Comparison of ENCODE assay signal across 15 cellular contexts in genomic region chr6:149860834-149861602, GRCh38. TPM values are rescaled to one million over a fixed set of nuclear protein-coding genes. Genes with fewer than 3 reads are reported as not detected.
DNase-seq lines count a peak whose midpoint lies in the region; ATAC-seq, FAIRE-seq and TF ChIP-seq lines count a peak whose summit lies in the region.
"Had no signal": no experiment of that assay in that cellular context is flagged by ENCODE, and none has a peak within 500 bp of the region (broad histone marks: within the 10 kb centered on the region; RNA-seq: fewer than 3 reads in every experiment).

No MANE protein-coding gene starts in this region.

- H3K4me1 ChIP-seq in BLaER1 treated with 17β-estradiol and CSF1 and Interleukin-3, amounts not matched to agents 10 nM and 100 nM, result peaks cover 18 to 37% (median 29%) of the 10 kb centered on the region in 10 experiments
- H3K4me1 ChIP-seq in HepG2 (ENCODE audit: insufficient read depth, low read length) (peaks cover 55% of the 10 kb centered on the region), tibial nerve (peaks cover 0 to 35% (median 7%) of the 10 kb centered on the region in 4 donors)

- TF ChIP-seq POLR2A in HepG2 (IDR thresholded peaks at IDR 0.05; ENCODE audit: insufficient read depth in 1 of 2, low read depth in 2 of 2, low read length in 2 of 2), result peak in 1 of 2 experiments; percentile 82; a peak in 2 of 4 replicates
- TF ChIP-seq POLR2A in tibial nerve (IDR thresholded peaks at IDR 0.05), result no peak

- no peaks in the 10 kb centered on the region for H3K27me3 ChIP-seq in BLaER1 treated with 17β-estradiol and CSF1 and Interleukin-3, amounts not matched to agents 10 nM and 100 nM
- no peaks in the 10 kb centered on the region for H3K27me3 ChIP-seq in HepG2 (ENCODE audit: control insufficient read depth in 1 of 2, insufficient read depth in 2 of 2, low read length in 2 of 2)
- H3K27me3 ChIP-seq in tibial nerve, result no peaks in the 10 kb centered on the region
- H3K27me3 ChIP-seq: pancreas, testis had no signal

- ATAC-seq in HepG2, result peak; percentile 78
- no peak for ATAC-seq in omental fat pad (ENCODE audit: low FRiP score)
- ATAC-seq in HG03442 (IDR thresholded peaks at IDR 0.05; ENCODE audit: unreplicated experiment), result no peak
- ATAC-seq: activated CD4-positive, CD25-positive, alpha-beta regulatory T cell treated with anti-CD3 and anti-CD28 coated beads, Interleukin-2, amount 50 U/mL, for 24 hours; effector memory CD8-positive, alpha-beta T cell; pancreas had no signal

- peak overlapping the region in 9 of 11 experiments; percentile 92 to 99 (median 97); a peak in 18 of 22 replicates for H3K4me2 ChIP-seq in BLaER1 treated with 17β-estradiol and CSF1 and Interleukin-3, amounts not matched to agents 10 nM and 100 nM
- H3K4me2 ChIP-seq in HepG2 (ENCODE audit: low read depth, low read length), result peak overlapping the region; percentile 88

- no peaks in the 10 kb centered on the region for H3K9me3 ChIP-seq in BLaER1 treated with 17β-estradiol and CSF1 and Interleukin-3, amounts not matched to agents 10 nM and 100 nM (replicated peaks in 1 of 11)
- H3K9me3 ChIP-seq in HepG2 (ENCODE audit: low read length) (no peaks in the 10 kb centered on the region), tibial nerve (no peaks in the 10 kb centered on the region)
- H3K9me3 ChIP-seq: pancreas, testis had no signal

- POLR2A ChIA-PET in HepG2 (lab: Yijun Ruan, JAX), result interaction anchor here (1.3 to 7.4 kb wide), 2 partner anchors 14 to 30 kb away, joined by 5 to 56 read pairs; no protein-coding TSS in a partner anchor

- TF ChIP-seq RAD21 in Ishikawa (IDR thresholded peaks at IDR 0.05; ENCODE audit: low read depth), result 0 out of 2 replicates have a peak, but pooled peaks have one; percentile 26
- TF ChIP-seq RAD21 in HepG2 (CRISPR knock-in tag; IDR thresholded peaks at IDR 0.05), result peak; percentile 39; the same call in 1 of the 2 replicates

- in situ Hi-C loops in HepG2 (cut with HindIII; ENCODE audit: extremely low pct_ligation_motif_present, low pct_unique_long_range_greater_than_20kb), result no loop called here

- H3K79me2 ChIP-seq in HepG2 (ENCODE audit: insufficient read depth, low read length), result peaks cover 32% of the 10 kb centered on the region

- no peak overlapping the region for H3K4me3 ChIP-seq in BLaER1 treated with 17β-estradiol and CSF1 and Interleukin-3, amounts not matched to agents 10 nM and 100 nM
- peak overlapping the region; percentile 47 to 93 (median 66) for H3K4me3 ChIP-seq in HepG2 (replicated peaks in 1 of 3; ENCODE audit: insufficient read depth in 1 of 3, low read depth in 2 of 3, low read length in 3 of 3)
- no peak overlapping the region for H3K4me3 ChIP-seq in tibial nerve
- H3K4me3 ChIP-seq: pancreas, testis had no signal

- CTCF ChIA-PET in HepG2 (lab: Yijun Ruan, JAX; ENCODE audit: low intra/inter-chr PET ratio, low total read pairs), result no interaction called here

- TF ChIP-seq CTCF in HepG2 (CRISPR knock-in tag; IDR thresholded peaks at IDR 0.05), result peak; percentile 80
- TF ChIP-seq CTCF in omental fat pad (IDR thresholded peaks at IDR 0.05), result no peak
- no peak for TF ChIP-seq CTCF in tibial nerve (IDR thresholded peaks at IDR 0.05)

- BruUV-seq in HepG2 (replicated peaks; lab: Mats Ljungman, UMichigan), result TSS peak; percentile 62

- peak; percentile 77 for FAIRE-seq in HepG2 (lab: Jason Lieb, UNC)
- FAIRE-seq: pancreas had no signal

- intact Hi-C loops in HepG2 (cut with micrococcal nuclease; ENCODE audit: unreplicated experiment), result loop anchor here (1.0 to 5.0 kb wide), 3 partner anchors 14 to 114 kb away; partner anchors contain the start of genes NUP43 and PCMT1

- no peaks in the 10 kb centered on the region for H3K36me3 ChIP-seq in BLaER1 treated with 17β-estradiol and CSF1 and Interleukin-3, amounts not matched to agents 10 nM and 100 nM
- H3K36me3 ChIP-seq in HepG2 (replicated peaks in 1 of 2; ENCODE audit: control insufficient read depth in 1 of 2, insufficient read depth in 2 of 2, low read length in 2 of 2), result no peaks in the 10 kb centered on the region
- H3K36me3 ChIP-seq in tibial nerve, result no peaks in the 10 kb centered on the region
- H3K36me3 ChIP-seq: pancreas had no signal

- H3K9ac ChIP-seq in BLaER1 treated with 17β-estradiol and CSF1 and Interleukin-3, amounts not matched to agents 10 nM and 100 nM, result no peak overlapping the region
- peak overlapping the region; percentile 76 for H3K9ac ChIP-seq in HepG2 (ENCODE audit: insufficient read depth, low read depth, low read length)

- H3K27ac ChIP-seq in BLaER1 treated with 17β-estradiol and CSF1 and Interleukin-3, amounts not matched to agents 10 nM and 100 nM, result no peak overlapping the region
- H3K27ac ChIP-seq in HepG2 (ENCODE audit: extremely low read length, insufficient read depth, low read length) (peak overlapping the region; percentile 88), tibial nerve (no peak overlapping the region)
- H3K27ac ChIP-seq: testis had no signal

- no peak for TF ChIP-seq EP300 in Ishikawa (IDR thresholded peaks at IDR 0.05; ENCODE audit: borderline replicate concordance)
- TF ChIP-seq EP300 in HepG2 (IDR thresholded peaks at IDR 0.05; ENCODE audit: low read depth in 2 of 2, low read length in 2 of 2), result peak; percentile 86 to 91
- peak; percentile 79 for TF ChIP-seq EP300 in HepG2 (CRISPR knock-in tag; IDR thresholded peaks at IDR 0.05; ENCODE audit: borderline replicate concordance)
- no peak for TF ChIP-seq EP300 in tibial nerve (IDR thresholded peaks at IDR 0.05)

- DNase-seq in amniotic epithelial cell (ENCODE audit: low read depth) (peak; percentile 52), HepG2 (ENCODE audit: low spot score) (peak; percentile 95), omental fat pad (ENCODE audit: low spot score) (no peak), tibial nerve (ENCODE audit: low spot score in 2 of 2) (no peak), NCI-H1436 treated with DMSO at 0.1 percent for 48 hours (lab: John Stamatoyannopoulos, UW) (no peak)
- DNase-seq: activated naive CD4-positive, alpha-beta T cell treated with anti-CD3 and anti-CD28 coated beads for 36 hours; DMS153; effector memory CD8-positive, alpha-beta T cell; pancreas; stimulated activated CD4-positive, alpha-beta T cell treated with anti-CD3 and anti-CD28 coated beads, Interleukin-4, amount 100 ng/mL, for 24 hours; testis had no signal

- H4K20me1 ChIP-seq in BLaER1 treated with 17β-estradiol and CSF1 and Interleukin-3, amounts not matched to agents 10 nM and 100 nM, result peaks cover 0 to 23% (median 0%) of the 10 kb centered on the region in 11 experiments; a peak in 7 of 22 replicates
- H4K20me1 ChIP-seq in HepG2 (ENCODE audit: insufficient read depth, low read length), result peaks cover 16% of the 10 kb centered on the region; the same call in 1 of the 2 replicates

- 2% methylated on average over 13 of the region's 14 CpGs for WGBS in HepG2 (ENCODE audit: low lambda C conversion rate)
- WGBS in tibial nerve, 2 donors, result 90 to 96% methylated on average over 14 of the region's 14 CpGs

- no peak overlapping the region for H2AFZ ChIP-seq in HepG2 (ENCODE audit: low read length)

RNA-seq across cellular contexts. Expression of gene LRP11, which starts 3.1 kb away (rescaled TPM):
- 32.1 and 48.9 TPM in 2 replicates for total RNA-seq in HepG2 (2016; rRNA removed; fragmentation: Illumina TruSeq; extraction: Trizol)
- 13.6 and 13.7 TPM in 2 replicates for total RNA-seq in HepG2 (2016; cell fraction: cytosol; rRNA removed; fragmentation: Illumina TruSeq; extraction: Trizol; ENCODE audit: low read depth)
- total RNA-seq in HepG2 (2016; cell fraction: insoluble cytoplasmic fraction; rRNA removed; fragmentation: Illumina TruSeq; extraction: Trizol), result 32.2 and 47.6 TPM in 2 replicates
- total RNA-seq in HepG2 (2016; cell fraction: membrane; rRNA removed; fragmentation: Illumina TruSeq; extraction: Trizol), result 24.5 and 28.9 TPM in 2 replicates
- 41.9 and 47.5 TPM in 2 replicates for total RNA-seq in HepG2 (2016; cell fraction: nucleus; rRNA removed; fragmentation: Illumina TruSeq; extraction: Trizol)
- polyA plus RNA-seq in HepG2 (2011; rRNA removed), result 32.4 and 35.8 TPM in 2 replicates
- polyA plus RNA-seq in HepG2 (2011; cell fraction: cytosol; rRNA removed), result 25.8 and 29.0 TPM in 2 replicates
- polyA plus RNA-seq in HepG2 (2011; cell fraction: nucleus; rRNA removed), result 17.4 and 23.9 TPM in 2 replicates
- 41.6 TPM in 2 replicates for polyA plus RNA-seq in HepG2 (2012)
- 5.0 and 5.9 TPM in 2 replicates for polyA plus RNA-seq in HepG2 (2016; cell fraction: cytosol; fragmentation: Illumina TruSeq; extraction: Trizol; ENCODE audit: low read depth)
- 33.9 and 34.7 TPM in 2 replicates for polyA plus RNA-seq in HepG2 (2016; cell fraction: insoluble cytoplasmic fraction; fragmentation: Illumina TruSeq; extraction: Trizol; ENCODE audit: low read depth)
- polyA plus RNA-seq in HepG2 (2016; cell fraction: membrane; fragmentation: Illumina TruSeq; extraction: Trizol; ENCODE audit: low read depth), result 16.2 and 18.5 TPM in 2 replicates
- polyA plus RNA-seq in HepG2 (2016; cell fraction: nucleus; fragmentation: Illumina TruSeq; extraction: Trizol; ENCODE audit: insufficient read depth, low read depth), result 61.0 and 62.4 TPM in 2 replicates
- polyA minus RNA-seq in HepG2 (2011; rRNA and poly(A)+ RNA removed; ENCODE audit: low replicate concordance), result 115 and 160 TPM in 2 replicates
- 33.6 and 36.5 TPM in 2 replicates for polyA minus RNA-seq in HepG2 (2011; cell fraction: cytosol; rRNA and poly(A)+ RNA removed)
- polyA minus RNA-seq in HepG2 (2011; cell fraction: nucleus; rRNA and poly(A)+ RNA removed), result 18.3 and 25.0 TPM in 2 replicates
- total RNA-seq in omental fat pad, result 10 to 100 TPM; 30.5 to 39.4 (median 33.5) TPM
- 10 to 100 TPM; 14.1 to 41.8 (median 31.7) TPM for total RNA-seq in tibial nerve

RNA-seq across cellular contexts. Expression of gene RAET1E, which starts 36.9 kb away (rescaled TPM):
- not detected in 2 replicates for total RNA-seq in HepG2 (2016; rRNA removed; fragmentation: Illumina TruSeq; extraction: Trizol)
- total RNA-seq in HepG2 (2016; cell fraction: cytosol; rRNA removed; fragmentation: Illumina TruSeq; extraction: Trizol; ENCODE audit: low read depth), result not detected in 2 replicates
- total RNA-seq in HepG2 (2016; cell fraction: insoluble cytoplasmic fraction; rRNA removed; fragmentation: Illumina TruSeq; extraction: Trizol), result not detected in 2 replicates
- not detected in 2 replicates for total RNA-seq in HepG2 (2016; cell fraction: membrane; rRNA removed; fragmentation: Illumina TruSeq; extraction: Trizol)
- not detected in 2 replicates for total RNA-seq in HepG2 (2016; cell fraction: nucleus; rRNA removed; fragmentation: Illumina TruSeq; extraction: Trizol)
- polyA plus RNA-seq in HepG2 (2011; rRNA removed), result not detected in 2 replicates
- polyA plus RNA-seq in HepG2 (2011; cell fraction: cytosol; rRNA removed), result not detected in 2 replicates
- not detected in 2 replicates for polyA plus RNA-seq in HepG2 (2011; cell fraction: nucleus; rRNA removed)
- polyA plus RNA-seq in HepG2 (2012), result not detected in 2 replicates
- not detected in 2 replicates for polyA plus RNA-seq in HepG2 (2016; cell fraction: cytosol; fragmentation: Illumina TruSeq; extraction: Trizol; ENCODE audit: low read depth)
- polyA plus RNA-seq in HepG2 (2016; cell fraction: insoluble cytoplasmic fraction; fragmentation: Illumina TruSeq; extraction: Trizol; ENCODE audit: low read depth), result not detected in 2 replicates
- polyA plus RNA-seq in HepG2 (2016; cell fraction: membrane; fragmentation: Illumina TruSeq; extraction: Trizol; ENCODE audit: low read depth), result not detected in 2 replicates
- not detected in 2 replicates for polyA plus RNA-seq in HepG2 (2016; cell fraction: nucleus; fragmentation: Illumina TruSeq; extraction: Trizol; ENCODE audit: insufficient read depth, low read depth)
- polyA minus RNA-seq in HepG2 (2011; rRNA and poly(A)+ RNA removed; ENCODE audit: low replicate concordance), result 19.1 TPM in 1 of 2 replicates, not detected in the other
- polyA minus RNA-seq in HepG2 (2011; cell fraction: cytosol; rRNA and poly(A)+ RNA removed), result not detected in 2 replicates
- not detected in 2 replicates for polyA minus RNA-seq in HepG2 (2011; cell fraction: nucleus; rRNA and poly(A)+ RNA removed)
- total RNA-seq in omental fat pad, result 10 to 100 TPM in 1 of 4 donors, 1 to 10 TPM in 3; 1.4 to 17.5 (median 2.7) TPM
- total RNA-seq in tibial nerve, result 1 to 10 TPM in 1 of 4 donors, under 1 TPM in 2, not detected in 1; 0.30 to 1.6 (median 0.44) TPM
- total RNA-seq: activated naive CD4-positive, alpha-beta T cell treated with anti-CD3 and anti-CD28 coated beads for 36 hours had no signal
- polyA plus RNA-seq: pancreas had no signal

Comparison
In these comparisons a context has a peak if more than half of its experiments do, and no peak if none do; other contexts are left out.
1. H3K4me3 ChIP-seq: peak in HepG2 (3 of 3); none in BLaER1 treated with 17β-estradiol and CSF1 and Interleukin-3, amounts not matched to agents 10 nM and 100 nM (0 of 10) and tibial nerve (0 of 4).
2. DNase-seq: peak in amniotic epithelial cell (single experiment) and HepG2 (single experiment); none in omental fat pad (single experiment), tibial nerve (0 of 2) and NCI-H1436 treated with DMSO at 0.1 percent for 48 hours (single experiment).